ENCODE assay signal across 13 cellular contexts in the genomic region with DNA sequence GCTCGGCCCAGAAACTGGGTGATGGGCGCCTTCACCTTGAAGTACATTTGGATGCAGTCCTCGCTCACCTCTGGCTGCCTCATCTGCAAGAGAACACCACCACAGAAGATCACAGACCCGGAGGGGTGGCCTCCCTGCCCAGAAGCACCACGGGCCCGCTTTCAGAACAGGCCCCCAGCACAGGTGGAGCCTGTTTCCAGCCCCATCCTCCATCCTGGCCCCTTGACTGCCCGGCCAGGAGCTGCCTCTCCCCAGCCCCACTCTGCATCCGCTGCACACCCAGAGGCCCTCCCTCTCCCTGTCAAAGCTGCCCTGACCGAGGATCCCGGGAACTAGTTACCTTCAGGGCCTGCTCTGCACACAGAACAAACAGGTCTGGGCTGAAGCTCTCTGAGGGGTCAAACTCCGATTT. TPM values are rescaled to one million over a fixed set of nuclear protein-coding genes. Genes with fewer than 3 reads are reported as not detected.
DNase-seq lines count a peak whose midpoint lies in the region; ATAC-seq, FAIRE-seq and TF ChIP-seq lines count a peak whose summit lies in the region.
"Had no signal": no experiment of that assay in that cellular context is flagged by ENCODE, and none has a peak within 500 bp of the region (broad histone marks: within the 10 kb centered on the region; RNA-seq: fewer than 3 reads in every experiment).

No MANE protein-coding gene starts in this region.

- H2AFZ ChIP-seq in ACC112 (ENCODE audit: low read length, unreplicated experiment): no peak overlapping the region
- H2AFZ ChIP-seq in endothelial cell of umbilical vein (ENCODE audit: low read depth, low read length): peak overlapping the region; percentile 50

- H3K4me1 ChIP-seq in ACC112 (ENCODE audit: control insufficient read depth, insufficient read depth, low read length, unreplicated experiment): no peaks in the 10 kb centered on the region
- H3K4me1 ChIP-seq in HUES6 (ENCODE audit: control insufficient read depth, insufficient read depth, low read length): no peaks in the 10 kb centered on the region; the same call in 1 of the 2 replicates
- H3K4me1 ChIP-seq in endothelial cell of umbilical vein (ENCODE audit: control insufficient read depth, extremely low read depth, insufficient read depth, low read length): no peaks in the 10 kb centered on the region
- H3K4me1 ChIP-seq in mucosa of stomach (ENCODE audit: control insufficient read depth, insufficient read depth, low read length): peaks cover 14% of the 10 kb centered on the region

- peak overlapping the region; percentile 66; the same call in 1 of the 2 replicates for H3K4me3 ChIP-seq in ACC112 (ENCODE audit: low read depth, low read length)
- peak overlapping the region; percentile 66 for H3K4me3 ChIP-seq in HUES6 (ENCODE audit: low read depth, low read length)
- H3K4me3 ChIP-seq in endothelial cell of umbilical vein (replicated peaks in 1 of 3; ENCODE audit: insufficient read depth in 1 of 3, low read depth in 1 of 3, low read length in 3 of 3): peak overlapping the region in 1 of 3 experiments; percentile 12
- H3K4me3 ChIP-seq in mucosa of stomach (ENCODE audit: low read length): peak overlapping the region; percentile 28

- H3K4me2 ChIP-seq in endothelial cell of umbilical vein (ENCODE audit: insufficient read depth, low read length): peak overlapping the region; percentile 25

- H3K9me1 ChIP-seq in endothelial cell of umbilical vein (replicated peaks; ENCODE audit: control insufficient read depth, extremely low read depth, insufficient read depth, low read length): no peaks in the 10 kb centered on the region

- H3K36me3 ChIP-seq in ACC112 (ENCODE audit: insufficient read depth, low read length) (no peaks in the 10 kb centered on the region), HUES6 (ENCODE audit: control insufficient read depth, insufficient read depth, low read length) (no peaks in the 10 kb centered on the region), endothelial cell of umbilical vein (ENCODE audit: control insufficient read depth in 2 of 2, extremely low read depth in 1 of 2, insufficient read depth in 2 of 2, low read length in 2 of 2) (no peaks in the 10 kb centered on the region), mucosa of stomach (ENCODE audit: control insufficient read depth, insufficient read depth, low read length) (no peaks in the 10 kb centered on the region)
- H3K36me3 ChIP-seq: gastroesophageal sphincter, pancreas had no signal

- H4K20me1 ChIP-seq in endothelial cell of umbilical vein (replicated peaks; ENCODE audit: control insufficient read depth, extremely low read depth, insufficient read depth, low read length): no peaks in the 10 kb centered on the region

- no peak for ATAC-seq in GM21447 (IDR thresholded peaks at IDR 0.05; ENCODE audit: unreplicated experiment)
- ATAC-seq in GM21737 (IDR thresholded peaks at IDR 0.05; ENCODE audit: unreplicated experiment): no peak
- ATAC-seq in HG03045 (IDR thresholded peaks at IDR 0.05; ENCODE audit: unreplicated experiment): no peak
- ATAC-seq: PC-3 had no signal

- H3K27ac ChIP-seq in ACC112 (ENCODE audit: low read depth, low read length) (no peak overlapping the region), HUES6 (ENCODE audit: low read depth, low read length) (no peak overlapping the region), endothelial cell of umbilical vein (ENCODE audit: insufficient read depth, low read depth, low read length) (no peak overlapping the region)
- H3K27ac ChIP-seq: gastroesophageal sphincter, pancreas had no signal

- BruUV-seq in endothelial cell of umbilical vein (replicated peaks; lab: Mats Ljungman, UMichigan): no TSS peak

- H3K9ac ChIP-seq in HUES6 (ENCODE audit: low read length): peak overlapping the region; percentile 9
- H3K9ac ChIP-seq in endothelial cell of umbilical vein (replicated peaks; ENCODE audit: extremely low read depth, insufficient read depth, low read length): no peak overlapping the region
- peak overlapping the region; percentile 39 for H3K9ac ChIP-seq in mucosa of stomach (ENCODE audit: low read length)

- intact Hi-C loops in endothelial cell of umbilical vein (cut with micrococcal nuclease): loop anchor here (1.0 to 5.0 kb wide), 5 partner anchors 21 to 386 kb away; no protein-coding TSS in a partner anchor

- H3K79me2 ChIP-seq in ACC112 (ENCODE audit: control insufficient read depth, insufficient read depth, low read length, unreplicated experiment) (no peaks in the 10 kb centered on the region), endothelial cell of umbilical vein (ENCODE audit: control insufficient read depth, insufficient read depth, low read length) (no peaks in the 10 kb centered on the region)

- H3K9me3 ChIP-seq in HUES6 (ENCODE audit: control insufficient read depth, insufficient read depth, low read depth, low read length) (no peaks in the 10 kb centered on the region), endothelial cell of umbilical vein (replicated peaks; ENCODE audit: control insufficient read depth, insufficient read depth, low read length) (no peaks in the 10 kb centered on the region), mucosa of stomach (ENCODE audit: control insufficient read depth, low read length) (no peaks in the 10 kb centered on the region)
- H3K9me3 ChIP-seq: gastroesophageal sphincter, pancreas had no signal

- TF ChIP-seq POLR2A in endothelial cell of umbilical vein (IDR thresholded peaks at IDR 0.05; ENCODE audit: low read depth, low read length): no peak

- dilution Hi-C loops in endothelial cell of umbilical vein (cut with MboI; ENCODE audit: extremely low pct_ligation_motif_present, low sequenced_read_pairs): no loop called here

- H3K27me3 ChIP-seq in ACC112 (ENCODE audit: insufficient read depth, low read length): peaks cover 32% of the 10 kb centered on the region
- H3K27me3 ChIP-seq in HUES6 (ENCODE audit: control insufficient read depth, insufficient read depth, low read length): peaks cover 9% of the 10 kb centered on the region; the same call in 1 of the 2 replicates
- no peaks in the 10 kb centered on the region for H3K27me3 ChIP-seq in endothelial cell of umbilical vein (ENCODE audit: control insufficient read depth in 2 of 2, insufficient read depth in 2 of 2, low read length in 2 of 2)
- peaks cover 16% of the 10 kb centered on the region for H3K27me3 ChIP-seq in mucosa of stomach (ENCODE audit: control insufficient read depth, insufficient read depth, low read length)
- H3K27me3 ChIP-seq: pancreas had no signal

- CTCF ChIA-PET in endothelial cell of umbilical vein (lab: Charles Lee): no interaction called here

- FAIRE-seq in endothelial cell of umbilical vein (lab: Jason Lieb, UNC): no peak
- FAIRE-seq: pancreas had no signal

- DNase-seq in endothelial cell of umbilical vein (ENCODE audit: low read depth, low spot score) (no peak), putamen (ENCODE audit: low spot score) (no peak)
- DNase-seq: activated CD4-positive, CD25-positive, alpha-beta regulatory T cell treated with anti-CD3 and anti-CD28 coated beads, Interleukin-2, amount 50 U/mL, for 72 hours; COR-L47; PC-3 had no signal

- POLR2A ChIA-PET in endothelial cell of umbilical vein (lab: Charles Lee): no interaction called here

- no peak for TF ChIP-seq CTCF in endothelial cell of umbilical vein (IDR thresholded peaks at IDR 0.05; ENCODE audit: extremely low read depth in 1 of 2, insufficient read depth in 1 of 2, low read depth in 1 of 2, low read length in 2 of 2)

TF ChIP-seq in endothelial cell of umbilical vein, 7 proteins besides CTCF, POLR2A, EP300 and RAD21:
- TF ChIP-seq POLR2AphosphoS5 (IDR thresholded peaks at IDR 0.05; ENCODE audit: insufficient read depth, low read depth, low read length) (no peak), GATA2 (IDR thresholded peaks at IDR 0.05; ENCODE audit: insufficient read depth, insufficient read length, low read depth, low read length) (no peak), JUN (IDR thresholded peaks at IDR 0.05; ENCODE audit: borderline replicate concordance, insufficient read depth, insufficient read length, low read depth) (no peak), MYC (IDR thresholded peaks at IDR 0.05; ENCODE audit: low read depth, low read length) (no peak), FOS (IDR thresholded peaks at IDR 0.05; ENCODE audit: borderline replicate concordance, insufficient read depth, low read length) (no peak)

RNA-seq across cellular contexts. Expression of a gene that starts 0.7 kb away (rescaled TPM):
- total RNA-seq in endothelial cell of umbilical vein: 0.75 and 1.1 TPM in 2 replicates
- 0.88 and 0.98 TPM in 2 replicates for polyA plus RNA-seq in endothelial cell of umbilical vein
- 1.2 TPM in 2 replicates for polyA plus RNA-seq in endothelial cell of umbilical vein (2011; cell fraction: cytosol; rRNA removed)
- polyA plus RNA-seq in endothelial cell of umbilical vein (2011; cell fraction: nucleus; rRNA removed): 0.98 and 1.1 TPM in 2 replicates
- polyA plus RNA-seq in endothelial cell of umbilical vein (2012): 1.4 and 1.6 TPM in 2 replicates
- 0.56 and 0.85 TPM in 2 replicates for polyA minus RNA-seq in endothelial cell of umbilical vein
- polyA minus RNA-seq in endothelial cell of umbilical vein (2011; cell fraction: cytosol; rRNA and poly(A)+ RNA removed): not detected
- polyA minus RNA-seq in endothelial cell of umbilical vein (2011; cell fraction: nucleus; rRNA and poly(A)+ RNA removed): 0.38 and 0.72 TPM in 2 replicates
